Comparison of ENCODE assay signal across 1 cellular context in the genomic region with DNA sequence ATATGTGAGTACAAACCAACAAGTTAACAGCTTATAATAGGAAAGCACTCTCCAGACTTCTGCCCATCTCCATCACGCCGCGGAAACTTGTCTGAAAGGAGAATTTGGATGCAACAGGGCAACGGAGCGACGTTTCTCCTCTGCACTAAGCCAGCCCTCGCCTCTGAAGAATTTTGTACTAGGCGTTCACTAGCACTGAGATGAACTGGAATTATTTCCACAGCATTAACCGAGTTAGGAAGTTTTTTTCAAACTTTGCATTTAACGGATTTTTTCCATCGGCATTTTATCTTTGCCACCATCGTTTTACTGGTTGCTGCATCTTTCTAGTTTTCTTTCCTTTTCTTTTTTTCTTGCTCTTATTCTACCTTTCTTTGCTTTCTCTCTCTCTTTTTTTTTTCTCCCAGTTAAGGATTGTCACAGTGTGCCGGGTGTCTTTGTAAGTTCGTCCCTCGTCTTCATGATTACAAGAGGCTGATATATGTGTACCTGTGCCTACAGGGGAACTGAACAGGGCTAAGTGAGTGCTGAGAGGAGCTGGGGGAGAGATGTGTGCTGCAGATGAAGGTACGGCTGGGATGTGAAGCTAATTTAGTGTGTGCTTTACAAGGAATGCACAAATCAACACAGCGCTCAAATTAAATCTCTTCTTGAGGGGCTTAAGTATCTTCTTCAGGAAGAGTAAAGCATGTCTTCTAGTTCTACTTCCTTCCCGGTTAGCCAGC.
A peak's percentile ranks its signal among the peaks of the same experiment; 100 is the strongest.
TF ChIP-seq lines count a peak whose summit lies in the region.

No MANE protein-coding gene starts in this region.

TF ChIP-seq in HEK293, 187 proteins besides CTCF, POLR2A, EP300 and RAD21 (continued from another document):
- TF ChIP-seq, protein P1, sequence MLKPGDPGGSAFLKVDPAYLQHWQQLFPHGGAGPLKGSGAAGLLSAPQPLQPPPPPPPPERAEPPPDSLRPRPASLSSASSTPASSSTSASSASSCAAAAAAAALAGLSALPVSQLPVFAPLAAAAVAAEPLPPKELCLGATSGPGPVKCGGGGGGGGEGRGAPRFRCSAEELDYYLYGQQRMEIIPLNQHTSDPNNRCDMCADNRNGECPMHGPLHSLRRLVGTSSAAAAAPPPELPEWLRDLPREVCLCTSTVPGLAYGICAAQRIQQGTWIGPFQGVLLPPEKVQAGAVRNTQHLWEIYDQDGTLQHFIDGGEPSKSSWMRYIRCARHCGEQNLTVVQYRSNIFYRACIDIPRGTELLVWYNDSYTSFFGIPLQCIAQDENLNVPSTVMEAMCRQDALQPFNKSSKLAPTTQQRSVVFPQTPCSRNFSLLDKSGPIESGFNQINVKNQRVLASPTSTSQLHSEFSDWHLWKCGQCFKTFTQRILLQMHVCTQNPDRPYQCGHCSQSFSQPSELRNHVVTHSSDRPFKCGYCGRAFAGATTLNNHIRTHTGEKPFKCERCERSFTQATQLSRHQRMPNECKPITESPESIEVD (tag by site-specific recombination; IDR thresholded peaks at IDR 0.05) = peak; percentile 53; the same call in 1 of the 2 replicates
- TF ChIP-seq ZNF112 (tag by site-specific recombination; IDR thresholded peaks at IDR 0.05) = no peak
- TF ChIP-seq, protein P2, sequence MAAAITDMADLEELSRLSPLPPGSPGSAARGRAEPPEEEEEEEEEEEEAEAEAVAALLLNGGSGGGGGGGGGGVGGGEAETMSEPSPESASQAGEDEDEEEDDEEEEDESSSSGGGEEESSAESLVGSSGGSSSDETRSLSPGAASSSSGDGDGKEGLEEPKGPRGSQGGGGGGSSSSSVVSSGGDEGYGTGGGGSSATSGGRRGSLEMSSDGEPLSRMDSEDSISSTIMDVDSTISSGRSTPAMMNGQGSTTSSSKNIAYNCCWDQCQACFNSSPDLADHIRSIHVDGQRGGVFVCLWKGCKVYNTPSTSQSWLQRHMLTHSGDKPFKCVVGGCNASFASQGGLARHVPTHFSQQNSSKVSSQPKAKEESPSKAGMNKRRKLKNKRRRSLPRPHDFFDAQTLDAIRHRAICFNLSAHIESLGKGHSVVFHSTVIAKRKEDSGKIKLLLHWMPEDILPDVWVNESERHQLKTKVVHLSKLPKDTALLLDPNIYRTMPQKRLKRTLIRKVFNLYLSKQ (tag by site-specific recombination; IDR thresholded peaks at IDR 0.05; ENCODE audit: borderline replicate concordance) = no peak
- no peak for TF ChIP-seq ZNF701 (tag by site-specific recombination; IDR thresholded peaks at IDR 0.05)
- TF ChIP-seq, protein P3, sequence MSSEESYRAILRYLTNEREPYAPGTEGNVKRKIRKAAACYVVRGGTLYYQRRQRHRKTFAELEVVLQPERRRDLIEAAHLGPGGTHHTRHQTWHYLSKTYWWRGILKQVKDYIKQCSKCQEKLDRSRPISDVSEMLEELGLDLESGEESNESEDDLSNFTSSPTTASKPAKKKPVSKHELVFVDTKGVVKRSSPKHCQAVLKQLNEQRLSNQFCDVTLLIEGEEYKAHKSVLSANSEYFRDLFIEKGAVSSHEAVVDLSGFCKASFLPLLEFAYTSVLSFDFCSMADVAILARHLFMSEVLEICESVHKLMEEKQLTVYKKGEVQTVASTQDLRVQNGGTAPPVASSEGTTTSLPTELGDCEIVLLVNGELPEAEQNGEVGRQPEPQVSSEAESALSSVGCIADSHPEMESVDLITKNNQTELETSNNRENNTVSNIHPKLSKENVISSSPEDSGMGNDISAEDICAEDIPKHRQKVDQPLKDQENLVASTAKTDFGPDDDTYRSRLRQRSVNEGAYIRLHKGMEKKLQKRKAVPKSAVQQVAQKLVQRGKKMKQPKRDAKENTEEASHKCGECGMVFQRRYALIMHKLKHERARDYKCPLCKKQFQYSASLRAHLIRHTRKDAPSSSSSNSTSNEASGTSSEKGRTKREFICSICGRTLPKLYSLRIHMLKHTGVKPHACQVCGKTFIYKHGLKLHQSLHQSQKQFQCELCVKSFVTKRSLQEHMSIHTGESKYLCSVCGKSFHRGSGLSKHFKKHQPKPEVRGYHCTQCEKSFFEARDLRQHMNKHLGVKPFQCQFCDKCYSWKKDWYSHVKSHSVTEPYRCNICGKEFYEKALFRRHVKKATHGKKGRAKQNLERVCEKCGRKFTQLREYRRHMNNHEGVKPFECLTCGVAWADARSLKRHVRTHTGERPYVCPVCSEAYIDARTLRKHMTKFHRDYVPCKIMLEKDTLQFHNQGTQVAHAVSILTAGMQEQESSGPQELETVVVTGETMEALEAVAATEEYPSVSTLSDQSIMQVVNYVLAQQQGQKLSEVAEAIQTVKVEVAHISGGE (tag by site-specific recombination; conservative IDR thresholded peaks at IDR 0.05; ENCODE audit: low read depth) = 0 out of 2 replicates have a peak, but pooled peaks have one; percentile 4
- TF ChIP-seq ZNF664 (tag by site-specific recombination; IDR thresholded peaks at IDR 0.05) = no peak
- TF ChIP-seq, protein P4, sequence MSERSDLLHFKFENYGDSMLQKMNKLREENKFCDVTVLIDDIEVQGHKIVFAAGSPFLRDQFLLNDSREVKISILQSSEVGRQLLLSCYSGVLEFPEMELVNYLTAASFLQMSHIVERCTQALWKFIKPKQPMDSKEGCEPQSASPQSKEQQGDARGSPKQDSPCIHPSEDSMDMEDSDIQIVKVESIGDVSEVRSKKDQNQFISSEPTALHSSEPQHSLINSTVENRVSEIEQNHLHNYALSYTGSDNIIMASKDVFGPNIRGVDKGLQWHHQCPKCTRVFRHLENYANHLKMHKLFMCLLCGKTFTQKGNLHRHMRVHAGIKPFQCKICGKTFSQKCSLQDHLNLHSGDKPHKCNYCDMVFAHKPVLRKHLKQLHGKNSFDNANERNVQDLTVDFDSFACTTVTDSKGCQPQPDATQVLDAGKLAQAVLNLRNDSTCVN (tag by site-specific recombination; optimal IDR thresholded peaks at IDR 0.05) = no peak
- TF ChIP-seq FEZF1 (tag by site-specific recombination; IDR thresholded peaks at IDR 0.05) = no peak
- TF ChIP-seq, protein P5, sequence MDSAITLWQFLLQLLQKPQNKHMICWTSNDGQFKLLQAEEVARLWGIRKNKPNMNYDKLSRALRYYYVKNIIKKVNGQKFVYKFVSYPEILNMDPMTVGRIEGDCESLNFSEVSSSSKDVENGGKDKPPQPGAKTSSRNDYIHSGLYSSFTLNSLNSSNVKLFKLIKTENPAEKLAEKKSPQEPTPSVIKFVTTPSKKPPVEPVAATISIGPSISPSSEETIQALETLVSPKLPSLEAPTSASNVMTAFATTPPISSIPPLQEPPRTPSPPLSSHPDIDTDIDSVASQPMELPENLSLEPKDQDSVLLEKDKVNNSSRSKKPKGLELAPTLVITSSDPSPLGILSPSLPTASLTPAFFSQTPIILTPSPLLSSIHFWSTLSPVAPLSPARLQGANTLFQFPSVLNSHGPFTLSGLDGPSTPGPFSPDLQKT (IDR thresholded peaks at IDR 0.05; ENCODE audit: borderline replicate concordance, low read depth, low read length) = no peak
- TF ChIP-seq PRDM1 (tag by site-specific recombination; IDR thresholded peaks at IDR 0.05) = peak; percentile 88
- no peak for TF ChIP-seq ZNF311 (tag by site-specific recombination; IDR thresholded peaks at IDR 0.05; ENCODE audit: borderline replicate concordance)
- TF ChIP-seq SCRT1 (tag by site-specific recombination; IDR thresholded peaks at IDR 0.05; ENCODE audit: borderline replicate concordance) = peak; percentile 51; the same call in 1 of the 2 replicates
- no peak for TF ChIP-seq ZNF777 (tag by site-specific recombination; IDR thresholded peaks at IDR 0.05; ENCODE audit: borderline replicate concordance)
- no peak for TF ChIP-seq ZNF610 (tag by site-specific recombination; IDR thresholded peaks at IDR 0.05; ENCODE audit: borderline replicate concordance)
- TF ChIP-seq, protein P6, sequence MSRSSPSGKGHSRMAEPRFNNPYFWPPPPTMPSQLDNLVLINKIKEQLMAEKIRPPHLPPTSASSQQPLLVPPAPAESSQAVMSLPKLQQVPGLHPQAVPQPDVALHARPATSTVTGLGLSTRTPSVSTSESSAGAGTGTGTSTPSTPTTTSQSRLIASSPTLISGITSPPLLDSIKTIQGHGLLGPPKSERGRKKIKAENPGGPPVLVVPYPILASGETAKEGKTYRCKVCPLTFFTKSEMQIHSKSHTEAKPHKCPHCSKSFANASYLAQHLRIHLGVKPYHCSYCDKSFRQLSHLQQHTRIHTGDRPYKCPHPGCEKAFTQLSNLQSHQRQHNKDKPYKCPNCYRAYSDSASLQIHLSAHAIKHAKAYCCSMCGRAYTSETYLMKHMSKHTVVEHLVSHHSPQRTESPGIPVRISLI (tag by site-specific recombination; IDR thresholded peaks at IDR 0.05) = 0 out of 2 replicates have a peak, but pooled peaks have one; percentile 14
- TF ChIP-seq OVOL3 (tag by site-specific recombination; IDR thresholded peaks at IDR 0.05) = no peak
- no peak for TF ChIP-seq YY2 (tag by site-specific recombination; IDR thresholded peaks at IDR 0.05)
- TF ChIP-seq ZNF544 (tag by site-specific recombination; IDR thresholded peaks at IDR 0.05) = no peak
- TF ChIP-seq ZNF548 (tag by site-specific recombination; IDR thresholded peaks at IDR 0.05) = no peak
- no peak for TF ChIP-seq ZNF248 (tag by site-specific recombination; IDR thresholded peaks at IDR 0.05)
- no peak for TF ChIP-seq ZNF600 (tag by site-specific recombination; IDR thresholded peaks at IDR 0.05)
- TF ChIP-seq, protein P7, sequence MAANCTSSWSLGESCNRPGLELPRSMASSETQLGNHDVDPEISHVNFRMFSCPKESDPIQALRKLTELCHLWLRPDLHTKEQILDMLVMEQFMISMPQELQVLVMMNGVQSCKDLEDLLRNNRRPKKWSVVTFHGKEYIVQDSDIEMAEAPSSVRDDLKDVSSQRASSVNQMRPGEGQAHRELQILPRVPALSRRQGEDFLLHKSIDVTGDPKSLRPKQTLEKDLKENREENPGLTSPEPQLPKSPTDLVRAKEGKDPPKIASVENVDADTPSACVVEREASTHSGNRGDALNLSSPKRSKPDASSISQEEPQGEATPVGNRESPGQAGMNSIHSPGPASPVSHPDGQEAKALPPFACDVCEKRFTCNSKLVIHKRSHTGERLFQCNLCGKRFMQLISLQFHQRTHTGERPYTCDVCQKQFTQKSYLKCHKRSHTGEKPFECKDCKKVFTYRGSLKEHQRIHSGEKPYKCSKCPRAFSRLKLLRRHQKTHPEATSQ (tag by site-specific recombination; IDR thresholded peaks at IDR 0.05) = no peak
- TF ChIP-seq, protein P8, sequence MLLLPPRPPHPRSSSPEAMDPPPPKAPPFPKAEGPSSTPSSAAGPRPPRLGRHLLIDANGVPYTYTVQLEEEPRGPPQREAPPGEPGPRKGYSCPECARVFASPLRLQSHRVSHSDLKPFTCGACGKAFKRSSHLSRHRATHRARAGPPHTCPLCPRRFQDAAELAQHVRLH (tag by site-specific recombination; IDR thresholded peaks at IDR 0.05) = no peak
- no peak for TF ChIP-seq ZNF391 (tag by site-specific recombination; IDR thresholded peaks at IDR 0.05; ENCODE audit: borderline replicate concordance, low read depth)
- TF ChIP-seq, protein P9, sequence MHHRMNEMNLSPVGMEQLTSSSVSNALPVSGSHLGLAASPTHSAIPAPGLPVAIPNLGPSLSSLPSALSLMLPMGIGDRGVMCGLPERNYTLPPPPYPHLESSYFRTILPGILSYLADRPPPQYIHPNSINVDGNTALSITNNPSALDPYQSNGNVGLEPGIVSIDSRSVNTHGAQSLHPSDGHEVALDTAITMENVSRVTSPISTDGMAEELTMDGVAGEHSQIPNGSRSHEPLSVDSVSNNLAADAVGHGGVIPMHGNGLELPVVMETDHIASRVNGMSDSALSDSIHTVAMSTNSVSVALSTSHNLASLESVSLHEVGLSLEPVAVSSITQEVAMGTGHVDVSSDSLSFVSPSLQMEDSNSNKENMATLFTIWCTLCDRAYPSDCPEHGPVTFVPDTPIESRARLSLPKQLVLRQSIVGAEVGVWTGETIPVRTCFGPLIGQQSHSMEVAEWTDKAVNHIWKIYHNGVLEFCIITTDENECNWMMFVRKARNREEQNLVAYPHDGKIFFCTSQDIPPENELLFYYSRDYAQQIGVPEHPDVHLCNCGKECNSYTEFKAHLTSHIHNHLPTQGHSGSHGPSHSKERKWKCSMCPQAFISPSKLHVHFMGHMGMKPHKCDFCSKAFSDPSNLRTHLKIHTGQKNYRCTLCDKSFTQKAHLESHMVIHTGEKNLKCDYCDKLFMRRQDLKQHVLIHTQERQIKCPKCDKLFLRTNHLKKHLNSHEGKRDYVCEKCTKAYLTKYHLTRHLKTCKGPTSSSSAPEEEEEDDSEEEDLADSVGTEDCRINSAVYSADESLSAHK (tag by site-specific recombination; IDR thresholded peaks at IDR 0.05) = no peak
- TF ChIP-seq ZBTB17 (tag by site-specific recombination; IDR thresholded peaks at IDR 0.05) = 0 out of 2 replicates have a peak, but pooled peaks have one; percentile 27
- no peak for TF ChIP-seq YY1 (tag by site-specific recombination; IDR thresholded peaks at IDR 0.05)
- TF ChIP-seq, protein P10, sequence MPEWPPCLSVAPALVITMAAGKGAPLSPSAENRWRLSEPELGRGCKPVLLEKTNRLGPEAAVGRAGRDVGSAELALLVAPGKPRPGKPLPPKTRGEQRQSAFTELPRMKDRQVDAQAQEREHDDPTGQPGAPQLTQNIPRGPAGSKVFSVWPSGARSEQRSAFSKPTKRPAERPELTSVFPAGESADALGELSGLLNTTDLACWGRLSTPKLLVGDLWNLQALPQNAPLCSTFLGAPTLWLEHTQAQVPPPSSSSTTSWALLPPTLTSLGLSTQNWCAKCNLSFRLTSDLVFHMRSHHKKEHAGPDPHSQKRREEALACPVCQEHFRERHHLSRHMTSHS (tag by site-specific recombination; IDR thresholded peaks at IDR 0.05) = no peak
- TF ChIP-seq EGR2 (tag by site-specific recombination; IDR thresholded peaks at IDR 0.05; ENCODE audit: low read depth) = no peak
- peak; percentile 16; the same call in 1 of the 2 replicates for TF ChIP-seq ZNF366 (tag by site-specific recombination; conservative IDR thresholded peaks at IDR 0.05)
- 0 out of 2 replicates have a peak, but pooled peaks have one; percentile 17 for TF ChIP-seq ZNF2 (tag by site-specific recombination; IDR thresholded peaks at IDR 0.05)
- TF ChIP-seq, protein P11, sequence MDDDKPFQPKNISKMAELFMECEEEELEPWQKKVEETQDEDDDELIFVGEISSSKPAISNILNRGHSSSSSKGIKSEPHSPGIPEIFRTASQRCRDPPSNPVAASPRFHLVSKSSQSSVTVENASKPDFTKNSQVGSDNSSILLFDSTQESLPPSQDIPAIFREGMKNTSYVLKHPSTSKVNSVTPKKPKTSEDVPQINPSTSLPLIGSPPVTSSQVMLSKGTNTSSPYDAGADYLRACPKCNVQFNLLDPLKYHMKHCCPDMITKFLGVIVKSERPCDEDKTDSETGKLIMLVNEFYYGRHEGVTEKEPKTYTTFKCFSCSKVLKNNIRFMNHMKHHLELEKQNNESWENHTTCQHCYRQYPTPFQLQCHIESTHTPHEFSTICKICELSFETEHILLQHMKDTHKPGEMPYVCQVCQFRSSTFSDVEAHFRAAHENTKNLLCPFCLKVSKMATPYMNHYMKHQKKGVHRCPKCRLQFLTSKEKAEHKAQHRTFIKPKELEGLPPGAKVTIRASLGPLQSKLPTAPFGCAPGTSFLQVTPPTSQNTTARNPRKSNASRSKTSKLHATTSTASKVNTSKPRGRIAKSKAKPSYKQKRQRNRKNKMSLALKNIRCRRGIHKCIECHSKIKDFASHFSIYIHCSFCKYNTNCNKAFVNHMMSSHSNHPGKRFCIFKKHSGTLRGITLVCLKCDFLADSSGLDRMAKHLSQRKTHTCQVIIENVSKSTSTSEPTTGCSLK (tag by site-specific recombination; IDR thresholded peaks at IDR 0.05) = no peak
- 0 out of 2 replicates have a peak, but pooled peaks have one; percentile 16 for TF ChIP-seq ZNF624 (tag by site-specific recombination; IDR thresholded peaks at IDR 0.05)
TF ChIP-seq in HEK293: peak in this region for 14.
